8 cellular contexts compared by ENCODE assay signal in genomic region chr6:20211941-20212391, GRCh38. TPM values are rescaled to one million over a fixed set of nuclear protein-coding genes. Genes with fewer than 3 reads are reported as not detected.
DNase-seq lines count a peak whose midpoint lies in the region; ATAC-seq lines count a peak whose summit lies in the region.

No MANE protein-coding gene starts in this region.

- no peaks in the 10 kb centered on the region for H3K9me3 Mint-ChIP-seq in activated naive CD8-positive, alpha-beta T cell treated with anti-CD3 and anti-CD28 coated beads for 36 hours

- H3K4me3 Mint-ChIP-seq in activated naive CD8-positive, alpha-beta T cell treated with anti-CD3 and anti-CD28 coated beads for 36 hours, result peak overlapping the region; percentile 85

- H3K27me3 ChIP-seq in iPS-15b (ENCODE audit: control insufficient read depth, insufficient read depth, low read length) (peaks cover 3% of the 10 kb centered on the region), skeletal muscle tissue (ENCODE audit: control insufficient read depth in 3 of 3, insufficient read depth in 3 of 3, low read length in 3 of 3) (no peaks in the 10 kb centered on the region)

- peak; percentile 58 for DNase-seq in NCI-H1930 (lab: John Stamatoyannopoulos, UW)
- DNase-seq in activated naive CD8-positive, alpha-beta T cell treated with anti-CD3 and anti-CD28 coated beads for 36 hours, result no peak
- DNase-seq in NCI-H524 (lab: John Stamatoyannopoulos, UW), result no peak
- DNase-seq in NCI-H524 treated with DMSO at 0.1 percent for 48 hours (lab: John Stamatoyannopoulos, UW), result no peak

- peak overlapping the region; percentile 61 for H3K9ac ChIP-seq in iPS-15b (ENCODE audit: low read depth, low read length)
- H3K9ac ChIP-seq in skeletal muscle tissue (ENCODE audit: low read depth in 1 of 3, low read length in 3 of 3), result peak overlapping the region; percentile 71 to 88 (median 84)

- H3K36me3 Mint-ChIP-seq in activated naive CD8-positive, alpha-beta T cell treated with anti-CD3 and anti-CD28 coated beads for 36 hours, result no peaks in the 10 kb centered on the region

- H3K9me3 ChIP-seq in iPS-15b (ENCODE audit: control insufficient read depth, insufficient read depth, low read length) (no peaks in the 10 kb centered on the region), skeletal muscle tissue (ENCODE audit: control insufficient read depth in 3 of 3, low read length in 3 of 3) (no peaks in the 10 kb centered on the region)

- peak overlapping the region; percentile 46 for H3K27ac ChIP-seq in skeletal muscle tissue (ENCODE audit: low read depth, low read length)

- ATAC-seq in GM18517 (IDR thresholded peaks at IDR 0.05; ENCODE audit: unreplicated experiment), result peak; percentile 30
- peak; percentile 18 for ATAC-seq in HG02571 (IDR thresholded peaks at IDR 0.05; ENCODE audit: unreplicated experiment)

- H3K36me3 ChIP-seq in iPS-15b (ENCODE audit: control insufficient read depth, insufficient read depth, low read length), result no peaks in the 10 kb centered on the region
- H3K36me3 ChIP-seq in skeletal muscle tissue (ENCODE audit: control insufficient read depth in 3 of 3, insufficient read depth in 3 of 3, low read length in 3 of 3), result no peaks in the 10 kb centered on the region

- peaks cover 19% of the 10 kb centered on the region for H3K4me1 ChIP-seq in iPS-15b (ENCODE audit: control insufficient read depth, insufficient read depth, low read length)
- peaks cover 8 to 22% (median 10%) of the 10 kb centered on the region in 3 donors for H3K4me1 ChIP-seq in skeletal muscle tissue (ENCODE audit: control insufficient read depth in 3 of 3, insufficient read depth in 3 of 3, low read length in 3 of 3)

- peaks cover 32% of the 10 kb centered on the region for H3K4me1 Mint-ChIP-seq in activated naive CD8-positive, alpha-beta T cell treated with anti-CD3 and anti-CD28 coated beads for 36 hours

- peak overlapping the region; percentile 54 for H3K27ac Mint-ChIP-seq in activated naive CD8-positive, alpha-beta T cell treated with anti-CD3 and anti-CD28 coated beads for 36 hours

- H3K27me3 Mint-ChIP-seq in activated naive CD8-positive, alpha-beta T cell treated with anti-CD3 and anti-CD28 coated beads for 36 hours, result peaks cover 9% of the 10 kb centered on the region

- peak overlapping the region; percentile 88 for H3K4me3 ChIP-seq in iPS-15b (ENCODE audit: low read depth, low read length)
- H3K4me3 ChIP-seq in skeletal muscle tissue (ENCODE audit: low read length in 3 of 3), result peak overlapping the region; percentile 80 to 83 (median 81)

RNA-seq across cellular contexts. Expression of gene MBOAT1, which starts 0.3 kb away (rescaled TPM):
- total RNA-seq in activated naive CD8-positive, alpha-beta T cell treated with anti-CD3 and anti-CD28 coated beads for 36 hours, result 1 to 10 TPM; 4.5 to 5.1 TPM
- 8.9 TPM for total RNA-seq in skeletal muscle tissue

Comparison
In these comparisons a context has a peak if more than half of its experiments do, and no peak if none do; other contexts are left out.
1. DNase-seq: peak in NCI-H1930 (2 of 2); none in activated naive CD8-positive, alpha-beta T cell treated with anti-CD3 and anti-CD28 coated beads for 36 hours (single experiment), NCI-H524 (0 of 2) and NCI-H524 treated with DMSO at 0.1 percent for 48 hours (single experiment).